ENCODE assay signal across 16 cellular contexts in the genomic region with DNA sequence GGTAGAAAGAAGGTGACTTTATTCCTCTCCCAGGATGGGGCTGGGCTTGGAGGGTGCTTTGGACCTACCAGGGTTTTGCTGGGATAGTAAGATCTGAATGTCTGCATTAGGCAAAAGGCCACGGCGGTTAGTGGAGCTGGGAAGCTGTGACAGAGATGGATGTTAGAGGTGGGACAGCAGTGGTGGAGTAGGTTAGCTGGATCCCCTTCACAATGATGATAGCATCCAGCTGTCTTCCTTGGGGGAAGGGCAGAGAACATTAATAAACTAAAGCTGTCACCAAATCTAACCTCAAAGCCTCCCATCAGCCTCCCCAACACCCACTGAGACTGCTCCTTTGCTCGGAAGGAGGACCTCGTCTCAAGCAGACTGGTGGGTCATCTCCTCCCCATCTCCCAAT.
"Had no signal": no experiment of that assay in that cellular context is flagged by ENCODE, and none has a peak within 500 bp of the region (broad histone marks: within the 10 kb centered on the region; RNA-seq: fewer than 3 reads in every experiment).

No MANE protein-coding gene starts in this region.

- ATAC-seq: foreskin keratinocyte; naive thymus-derived CD4-positive, alpha-beta T cell had no signal

- H3K9me3 Mint-ChIP-seq: nephron progenitor cell had no signal

- H3K4me3 ChIP-seq: esophagus squamous epithelium, hepatocyte, skin epidermis, stomach had no signal

- H3K79me2 ChIP-seq: hepatocyte had no signal

- H3K27ac Mint-ChIP-seq: naive thymus-derived CD4-positive, alpha-beta T cell; nephron progenitor cell had no signal

- DNase-seq: dermis blood vessel endothelial cell; esophagus squamous epithelium; foreskin keratinocyte; kidney; left cardiac atrium; mesendoderm; naive thymus-derived CD4-positive, alpha-beta T cell; nephron progenitor cell; stimulated activated CD4-positive, alpha-beta T cell treated with anti-CD3 and anti-CD28 coated beads, Interleukin-12 subunit alpha, Interleukin-12 subunit beta, amount 100 ng/mL, for 4 hours; stimulated activated naive CD4-positive, alpha-beta T cell; stomach; substantia nigra; trophoblast cell had no signal

- H3K27me3 ChIP-seq: hepatocyte, stomach had no signal

- H3K4me3 Mint-ChIP-seq: naive thymus-derived CD4-positive, alpha-beta T cell; nephron progenitor cell had no signal

- H3K9me3 ChIP-seq: esophagus squamous epithelium, stomach, thoracic aorta had no signal

- H3K4me2 ChIP-seq: hepatocyte had no signal

- H3K27ac ChIP-seq: esophagus squamous epithelium, foreskin keratinocyte, hepatocyte, skin epidermis, stomach, thoracic aorta had no signal

- H3K4me1 ChIP-seq: esophagus squamous epithelium, foreskin keratinocyte, stomach had no signal

- H3K36me3 ChIP-seq: esophagus squamous epithelium, stomach, thoracic aorta had no signal

- H2AFZ ChIP-seq: hepatocyte had no signal
